In genomic region chr11:45094958-45095690, GRCh38 we compare ENCODE assay signal across 24 cellular contexts. TPM values are rescaled to one million over a fixed set of nuclear protein-coding genes. Genes with fewer than 3 reads are reported as not detected.
DNase-seq lines count a peak whose midpoint lies in the region; ATAC-seq, FAIRE-seq and TF ChIP-seq lines count a peak whose summit lies in the region.
"Had no signal": no experiment of that assay in that cellular context is flagged by ENCODE, and none has a peak within 500 bp of the region (broad histone marks: within the 10 kb centered on the region; RNA-seq: fewer than 3 reads in every experiment).

No MANE protein-coding gene starts in this region.

- intact Hi-C loops in MCF 10A (cut with micrococcal nuclease) (loop anchor here (5.0 kb wide), 1 partner anchor 487 kb away; no protein-coding TSS in a partner anchor), mammary epithelial cell (cut with micrococcal nuclease) (no loop called here), kidney (cut with DNase I) (loop anchor here (5.0 kb wide), 1 partner anchor 158 kb away; no protein-coding TSS in a partner anchor), sigmoid colon (cut with DNase I) (no loop called here)

- H3K4me2 ChIP-seq in mammary epithelial cell (ENCODE audit: insufficient read depth, low read depth, low read length), result no peak overlapping the region

- H3K79me2 ChIP-seq in mammary epithelial cell (ENCODE audit: insufficient read depth, low read length), result no peaks in the 10 kb centered on the region
- H3K79me2 ChIP-seq: parathyroid adenoma had no signal

- H4K20me1 ChIP-seq in mammary epithelial cell (ENCODE audit: insufficient read depth, low read length), result no peaks in the 10 kb centered on the region

- H3K9me3 Mint-ChIP-seq in MCF 10A (ENCODE audit: unreplicated experiment), result peaks cover 15% of the 10 kb centered on the region
- H3K9me3 Mint-ChIP-seq in activated CD8-positive, alpha-beta memory T cell treated with anti-CD3 and anti-CD28 coated beads, Interleukin-2, amount 10 ng/mL, durations not matched to agents 7 days and 5 days (ENCODE audit: low read depth), result no peaks in the 10 kb centered on the region
- H3K9me3 Mint-ChIP-seq: activated naive CD4-positive, alpha-beta T cell treated with anti-CD3 and anti-CD28 coated beads for 36 hours; naive thymus-derived CD4-positive, alpha-beta T cell; stimulated activated naive CD8-positive, alpha-beta T cell treated with anti-CD3 and anti-CD28 coated beads, Interleukin-15, amount 100 ng/mL, for 72 hours had no signal

- H3K4me3 ChIP-seq in mammary epithelial cell (replicated peaks in 1 of 3; ENCODE audit: insufficient read depth in 1 of 3, low read depth in 2 of 3, low read length in 3 of 3) (no peak overlapping the region), kidney (ENCODE audit: low read length in 2 of 2) (no peak overlapping the region), sigmoid colon (no peak overlapping the region)
- H3K4me3 ChIP-seq: K562, tibial nerve had no signal

- H3K9me3 ChIP-seq in mammary epithelial cell (replicated peaks; ENCODE audit: insufficient read depth, low read length), result no peaks in the 10 kb centered on the region
- no peaks in the 10 kb centered on the region for H3K9me3 ChIP-seq in kidney (ENCODE audit: control insufficient read depth in 1 of 2, low read length in 2 of 2)
- H3K9me3 ChIP-seq in sigmoid colon, result no peaks in the 10 kb centered on the region
- H3K9me3 ChIP-seq: tibial nerve had no signal

- DNase-seq in MCF 10A (ENCODE audit: unreplicated experiment), result no peak
- no peak for DNase-seq in mammary epithelial cell
- DNase-seq in activated CD8-positive, alpha-beta memory T cell treated with anti-CD3 and anti-CD28 coated beads, Interleukin-2, amount 10 ng/mL, durations not matched to agents 7 days and 5 days, result peak; percentile 27
- DNase-seq in kidney, result peak; percentile 40
- peak; percentile 27 for DNase-seq in ureter (ENCODE audit: low spot score)
- DNase-seq in sigmoid colon, result no peak
- no peak for DNase-seq in T-helper 1 cell
- DNase-seq: activated CD4-positive, alpha-beta T cell treated with anti-CD3 and anti-CD28 coated beads for 48 hours; activated naive CD4-positive, alpha-beta T cell treated with anti-CD3 and anti-CD28 coated beads for 36 hours; AML-193; amygdala; central memory CD4-positive, alpha-beta T cell; foreskin melanocyte; hypothalamus; naive thymus-derived CD4-positive, alpha-beta T cell; NCI-H526; SHP77 treated with DMSO at 0.1 percent for 48 hours; stimulated activated naive CD8-positive, alpha-beta T cell treated with anti-CD3 and anti-CD28 coated beads, Interleukin-15, amount 100 ng/mL, for 72 hours had no signal

- H3K4me1 Mint-ChIP-seq in MCF 10A (ENCODE audit: insufficient read depth, unreplicated experiment), result peaks cover 43% of the 10 kb centered on the region
- peaks cover 18% of the 10 kb centered on the region for H3K4me1 Mint-ChIP-seq in activated CD8-positive, alpha-beta memory T cell treated with anti-CD3 and anti-CD28 coated beads, Interleukin-2, amount 10 ng/mL, durations not matched to agents 7 days and 5 days

- no peak for FAIRE-seq in kidney (lab: Jason Lieb, UNC)
- FAIRE-seq: H54, islet of Langerhans, K562, TTC549 had no signal

- BruUV-seq in MCF 10A (replicated peaks; lab: Mats Ljungman, UMichigan), result no TSS peak
- no TSS peak for BruUV-seq in mammary epithelial cell (replicated peaks; lab: Mats Ljungman, UMichigan)

- H3K9ac ChIP-seq in mammary epithelial cell (ENCODE audit: insufficient read depth, low read length) (no peak overlapping the region), kidney (ENCODE audit: low read length in 2 of 2) (no peak overlapping the region)
- H3K9ac ChIP-seq: parathyroid adenoma had no signal

- H2AFZ ChIP-seq in mammary epithelial cell (ENCODE audit: low read depth, low read length), result no peak overlapping the region
- H2AFZ ChIP-seq: parathyroid adenoma had no signal

- TF ChIP-seq EP300 in sigmoid colon (IDR thresholded peaks at IDR 0.05), result no peak

- POLR2A ChIA-PET in MCF 10A (lab: Yijun Ruan, JAX), result interaction anchor here (0.6 to 1.6 kb wide), 6 partner anchors 49 to 442 kb away, joined by 3 to 4 read pairs (median 3); partner anchors contain the start of gene TP53I11

- no peaks in the 10 kb centered on the region for H3K27me3 Mint-ChIP-seq in MCF 10A (ENCODE audit: insufficient read depth, unreplicated experiment)
- H3K27me3 Mint-ChIP-seq in activated CD8-positive, alpha-beta memory T cell treated with anti-CD3 and anti-CD28 coated beads, Interleukin-2, amount 10 ng/mL, durations not matched to agents 7 days and 5 days, result peaks cover 36% of the 10 kb centered on the region

- dilution Hi-C loops in mammary epithelial cell (cut with HindIII; ENCODE audit: low sequenced_read_pairs), result loop anchor here (5.0 kb wide), 1 partner anchor 158 kb away; no protein-coding TSS in a partner anchor

- in situ Hi-C loops in mammary epithelial cell (cut with MboI; ENCODE audit: low sequenced_read_pairs in 2 of 2), result loop anchor here in 1 of 2 donors (5.0 kb wide), 1 partner anchor 158 kb away; no protein-coding TSS in a partner anchor

- no peak overlapping the region for H3K27ac ChIP-seq in mammary epithelial cell (ENCODE audit: insufficient read depth, low read depth, low read length)
- no peak overlapping the region for H3K27ac ChIP-seq in kidney (ENCODE audit: low read depth in 2 of 2, low read length in 2 of 2)
- H3K27ac ChIP-seq in sigmoid colon, result no peak overlapping the region
- H3K27ac ChIP-seq: parathyroid adenoma, tibial nerve had no signal

- TF ChIP-seq CTCF in MCF 10A (IDR thresholded peaks at IDR 0.05; ENCODE audit: unreplicated experiment) (no peak), mammary epithelial cell (conservative IDR thresholded peaks at IDR 0.05 in 1 of 2, IDR thresholded peaks at IDR 0.05 in 1 of 2; ENCODE audit: extremely low read depth in 1 of 2, insufficient read depth in 1 of 2, low read depth in 1 of 2, low read length in 2 of 2) (no peak), kidney (IDR thresholded peaks at IDR 0.05; ENCODE audit: borderline replicate concordance, extremely low read depth, insufficient read depth) (no peak), sigmoid colon (IDR thresholded peaks at IDR 0.05) (no peak)

- H3K36me3 ChIP-seq in mammary epithelial cell (ENCODE audit: insufficient read depth, low read length) (no peaks in the 10 kb centered on the region), kidney (ENCODE audit: control insufficient read depth in 1 of 2, insufficient read depth in 2 of 2, low read length in 2 of 2) (no peaks in the 10 kb centered on the region), sigmoid colon (no peaks in the 10 kb centered on the region)
- H3K36me3 ChIP-seq: tibial nerve had no signal

- CTCF ChIA-PET in MCF 10A (lab: Yijun Ruan, JAX) (interaction anchor here (0.6 to 22.3 kb wide), 5 partner anchors 9 to 184 kb away, joined by 5 to 1181 read pairs (median 8); no protein-coding TSS in a partner anchor), mammary epithelial cell (lab: Charles Lee; ENCODE audit: low non-redundant PET) (no interaction called here)
- CTCF ChIA-PET in activated CD8-positive, alpha-beta memory T cell treated with anti-CD3 and anti-CD28 coated beads, Interleukin-2, amount 10 ng/mL, durations not matched to agents 7 days and 5 days (lab: Charles Lee), result interaction anchor here (1.0 to 20.4 kb wide), 5 partner anchors 9 to 166 kb away, joined by 3 to 622 read pairs (median 34); no protein-coding TSS in a partner anchor

- WGBS in mammary epithelial cell (ENCODE audit: low coverage, missing lambda C conversion rate), result 73% methylated on average over 6 of the region's 10 CpGs
- WGBS in sigmoid colon, 2 donors, result 74 to 76% methylated on average over 10 of the region's 10 CpGs

- peaks cover 15% of the 10 kb centered on the region for H3K4me1 ChIP-seq in mammary epithelial cell (ENCODE audit: insufficient read depth, low read length)
- peaks cover 6 to 11% of the 10 kb centered on the region in 2 donors for H3K4me1 ChIP-seq in kidney (ENCODE audit: control insufficient read depth in 1 of 2, insufficient read depth in 1 of 2, low read depth in 1 of 2, low read length in 2 of 2)
- peaks cover 0 to 17% (median 7%) of the 10 kb centered on the region in 4 donors for H3K4me1 ChIP-seq in sigmoid colon
- H3K4me1 ChIP-seq: parathyroid adenoma had no signal

- TF ChIP-seq POLR2A in sigmoid colon (IDR thresholded peaks at IDR 0.05), result no peak

- no peak for ATAC-seq in activated CD8-positive, alpha-beta memory T cell treated with anti-CD3 and anti-CD28 coated beads, Interleukin-2, amount 10 ng/mL, durations not matched to agents 7 days and 5 days
- ATAC-seq: K562; naive thymus-derived CD4-positive, alpha-beta T cell; stimulated activated naive CD8-positive, alpha-beta T cell treated with anti-CD3 and anti-CD28 coated beads, Interleukin-15, amount 100 ng/mL, for 72 hours had no signal

- H3K27me3 ChIP-seq in mammary epithelial cell (ENCODE audit: insufficient read depth, low read length) (no peaks in the 10 kb centered on the region), sigmoid colon (no peaks in the 10 kb centered on the region)

- H3K4me3 Mint-ChIP-seq in MCF 10A (ENCODE audit: unreplicated experiment), result no peak overlapping the region
- no peak overlapping the region for H3K4me3 Mint-ChIP-seq in activated CD8-positive, alpha-beta memory T cell treated with anti-CD3 and anti-CD28 coated beads, Interleukin-2, amount 10 ng/mL, durations not matched to agents 7 days and 5 days
- H3K4me3 Mint-ChIP-seq: activated naive CD4-positive, alpha-beta T cell treated with anti-CD3 and anti-CD28 coated beads for 36 hours; naive thymus-derived CD4-positive, alpha-beta T cell; stimulated activated naive CD8-positive, alpha-beta T cell treated with anti-CD3 and anti-CD28 coated beads, Interleukin-15, amount 100 ng/mL, for 72 hours had no signal

- H3K36me3 Mint-ChIP-seq in MCF 10A (ENCODE audit: insufficient read depth, unreplicated experiment), result peaks cover 14% of the 10 kb centered on the region
- H3K36me3 Mint-ChIP-seq in activated CD8-positive, alpha-beta memory T cell treated with anti-CD3 and anti-CD28 coated beads, Interleukin-2, amount 10 ng/mL, durations not matched to agents 7 days and 5 days, result no peaks in the 10 kb centered on the region
- H3K36me3 Mint-ChIP-seq: naive thymus-derived CD4-positive, alpha-beta T cell had no signal

- H3K27ac Mint-ChIP-seq in MCF 10A (ENCODE audit: low read depth, unreplicated experiment), result peak overlapping the region; percentile 22
- H3K27ac Mint-ChIP-seq in activated CD8-positive, alpha-beta memory T cell treated with anti-CD3 and anti-CD28 coated beads, Interleukin-2, amount 10 ng/mL, durations not matched to agents 7 days and 5 days, result no peak overlapping the region
- H3K27ac Mint-ChIP-seq: activated naive CD4-positive, alpha-beta T cell treated with anti-CD3 and anti-CD28 coated beads for 36 hours had no signal

RNA-seq across cellular contexts. Expression of gene PRDM11, which starts 51.3 kb away (rescaled TPM):
- total RNA-seq in MCF 10A (2022), result 4.0 and 4.9 TPM in 2 replicates
- 1 to 10 TPM; 3.3 to 3.4 TPM for total RNA-seq in mammary epithelial cell
- 1.7 TPM for polyA plus RNA-seq in mammary epithelial cell
- 4.2 TPM for polyA minus RNA-seq in mammary epithelial cell
- 1 to 10 TPM; 2.5 to 4.6 TPM for total RNA-seq in activated CD8-positive, alpha-beta memory T cell treated with anti-CD3 and anti-CD28 coated beads, Interleukin-2, amount 10 ng/mL, durations not matched to agents 7 days and 5 days
- total RNA-seq in kidney, result 22.5 TPM
- polyA plus RNA-seq in kidney (ENCODE audit: insufficient read depth, low read depth, low replicate concordance), result 2.9 TPM
- 35.3 TPM for total RNA-seq in ureter
- total RNA-seq in sigmoid colon, result 10 to 100 TPM; 12.7 to 23.2 (median 20.7) TPM
- 1 to 10 TPM in 2 of 3 donors, under 1 TPM in 1; 0.92 to 4.3 (median 1.8) TPM for polyA plus RNA-seq in sigmoid colon

Comparison
In these comparisons a context has a peak if more than half of its experiments do, and no peak if none do; other contexts are left out.
1. intact Hi-C loops: an anchor here in MCF 10A (5.0 kb wide) and kidney (5.0 kb wide); none called in mammary epithelial cell and sigmoid colon.
2. DNase-seq: peak in activated CD8-positive, alpha-beta memory T cell treated with anti-CD3 and anti-CD28 coated beads, Interleukin-2, amount 10 ng/mL, durations not matched to agents 7 days and 5 days (single experiment), kidney (single experiment) and ureter (single experiment); none in MCF 10A (single experiment), mammary epithelial cell (single experiment), sigmoid colon (single experiment) and T-helper 1 cell (0 of 5).